1 cellular context compared by ENCODE assay signal in genomic region chr11:124415356-124415923, GRCh38.
TF ChIP-seq lines count a peak whose summit lies in the region.

No MANE protein-coding gene starts in this region.

TF ChIP-seq in HepG2, 621 proteins besides CTCF, POLR2A, EP300 and RAD21:
- TF ChIP-seq TBP (CRISPR knock-in tag; IDR thresholded peaks at IDR 0.05) = no peak
- TF ChIP-seq STAG1 (CRISPR knock-in tag; IDR thresholded peaks at IDR 0.05) = peak; percentile 57
- peak; percentile 87 for TF ChIP-seq ZNF362 (CRISPR knock-in tag; IDR thresholded peaks at IDR 0.05; ENCODE audit: borderline replicate concordance)
